ENCODE assay signal across 7 cellular contexts in genomic region chr17:1111599-1112443, GRCh38.
DNase-seq lines count a peak whose midpoint lies in the region; ATAC-seq and TF ChIP-seq lines count a peak whose summit lies in the region.

No MANE protein-coding gene starts in this region.

- H3K27me3 ChIP-seq in HUES64 (ENCODE audit: insufficient read depth, low read length) (peaks cover 17% of the 10 kb centered on the region), SJSA1 (replicated peaks) (no peaks in the 10 kb centered on the region), left ventricle myocardium inferior (ENCODE audit: low read depth) (no peaks in the 10 kb centered on the region)

- H3K9me3 ChIP-seq in HUES64 (ENCODE audit: insufficient read depth, low read depth, low read length) (no peaks in the 10 kb centered on the region), SJSA1 (replicated peaks) (no peaks in the 10 kb centered on the region), left ventricle myocardium inferior (replicated peaks) (no peaks in the 10 kb centered on the region)

- no peak overlapping the region for H3K9ac ChIP-seq in HUES64 (ENCODE audit: low read depth, low read length)

- H3K27me3 Mint-ChIP-seq in stimulated activated naive B cell treated with anti-CD40 and anti-IgM and Interleukin-4, amounts not matched to agents 10 μg/mL and 1 μg/mL and 100 μg/mL, for 72 hours, result no peaks in the 10 kb centered on the region

- H3K9me3 Mint-ChIP-seq in stimulated activated naive B cell treated with anti-CD40 and anti-IgM and Interleukin-4, amounts not matched to agents 10 μg/mL and 1 μg/mL and 100 μg/mL, for 72 hours, result peaks cover 0 to 3% of the 10 kb centered on the region in 2 donors

- ATAC-seq in stimulated activated naive B cell treated with anti-CD40 and anti-IgM and Interleukin-4, amounts not matched to agents 10 μg/mL and 1 μg/mL and 100 μg/mL, for 72 hours (replicated peaks), result no peak
- ATAC-seq in GM21390 (IDR thresholded peaks at IDR 0.05; ENCODE audit: unreplicated experiment), result no peak
- ATAC-seq in HG03025 (IDR thresholded peaks at IDR 0.05; ENCODE audit: low FRiP score, unreplicated experiment), result no peak

- peaks cover 9 to 23% of the 10 kb centered on the region in 2 donors for H3K36me3 Mint-ChIP-seq in stimulated activated naive B cell treated with anti-CD40 and anti-IgM and Interleukin-4, amounts not matched to agents 10 μg/mL and 1 μg/mL and 100 μg/mL, for 72 hours

- no peak overlapping the region for H3K4me3 ChIP-seq in HUES64 (ENCODE audit: low read length)
- no peak overlapping the region for H3K4me3 ChIP-seq in SJSA1
- no peak overlapping the region for H3K4me3 ChIP-seq in left ventricle myocardium inferior

- H3K27ac ChIP-seq in HUES64 (ENCODE audit: low read depth, low read length), result peak overlapping the region; percentile 45; the same call in 1 of the 2 replicates
- peak overlapping the region; percentile 69 for H3K27ac ChIP-seq in SJSA1
- H3K27ac ChIP-seq in left ventricle myocardium inferior (replicated peaks), result peak overlapping the region; percentile 98

- H3K4me3 Mint-ChIP-seq in stimulated activated naive B cell treated with anti-CD40 and anti-IgM and Interleukin-4, amounts not matched to agents 10 μg/mL and 1 μg/mL and 100 μg/mL, for 72 hours, result peak overlapping the region; percentile 50 to 53

- H3K36me3 ChIP-seq in HUES64 (ENCODE audit: insufficient read depth, low read length) (no peaks in the 10 kb centered on the region), SJSA1 (0 out of 2 replicates have a peak, but pooled peaks cover 3% of the 10 kb centered on the region), left ventricle myocardium inferior (no peaks in the 10 kb centered on the region)

- 85% methylated on average over 22 of the region's 22 CpGs for WGBS in HUES64

- H3K27ac Mint-ChIP-seq in stimulated activated naive B cell treated with anti-CD40 and anti-IgM and Interleukin-4, amounts not matched to agents 10 μg/mL and 1 μg/mL and 100 μg/mL, for 72 hours, result peak overlapping the region; percentile 84

- DNase-seq in SJSA1 (ENCODE audit: low read depth in 1 of 2, low spot score in 2 of 2) (peak in 1 of 2 experiments; percentile 64), left ventricle myocardium inferior (peak; percentile 58), cerebellar nuclear complex (lab: John Stamatoyannopoulos, UW) (no peak)
- DNase-seq in stimulated activated naive B cell treated with anti-CD40 and anti-IgM and Interleukin-4, amounts not matched to agents 10 μg/mL and 1 μg/mL and 100 μg/mL, for 72 hours, result no peak

- intact Hi-C loops in left ventricle myocardium inferior (cut with micrococcal nuclease), result no loop called here

- H3K4me1 Mint-ChIP-seq in stimulated activated naive B cell treated with anti-CD40 and anti-IgM and Interleukin-4, amounts not matched to agents 10 μg/mL and 1 μg/mL and 100 μg/mL, for 72 hours, result peaks cover 40 to 66% of the 10 kb centered on the region in 2 donors

- H3K4me1 ChIP-seq in HUES64 (ENCODE audit: insufficient read depth, low read length) (peaks cover 26% of the 10 kb centered on the region), SJSA1 (replicated peaks) (peaks cover 57% of the 10 kb centered on the region), left ventricle myocardium inferior (peaks cover 77% of the 10 kb centered on the region)

- no peak for TF ChIP-seq CTCF in left ventricle myocardium inferior (IDR thresholded peaks at IDR 0.05; ENCODE audit: borderline replicate concordance)

Comparison
In these comparisons a context has a peak if more than half of its experiments do, and no peak if none do; other contexts are left out.
1. H3K27ac ChIP-seq: peak in every context shown above with its lines; median percentile 98 in left ventricle myocardium inferior; 69 in SJSA1; 45 in HUES64.